ENCODE assay signal across 32 cellular contexts in genomic region chr7:55272328-55272727, GRCh38.
"Had no signal": no experiment of that assay in that cellular context is flagged by ENCODE, and none has a peak within 500 bp of the region (broad histone marks: within the 10 kb centered on the region; RNA-seq: fewer than 3 reads in every experiment).

No MANE protein-coding gene starts in this region.

- DNase-seq: activated CD4-positive, alpha-beta memory T cell treated with anti-CD3 and anti-CD28 coated beads for 36 hours; activated CD4-positive, alpha-beta T cell treated with anti-CD3 and anti-CD28 coated beads for 48 hours; activated CD8-positive, alpha-beta memory T cell treated with anti-CD3 and anti-CD28 coated beads, Interleukin-2, amount 50 U/mL, for 4 hours; activated gamma-delta T cell; activated naive CD4-positive, alpha-beta T cell treated with anti-CD3 and anti-CD28 coated beads, Interleukin-2, amount 10 ng/mL, durations not matched to agents 7 days and 5 days; activated naive CD8-positive, alpha-beta T cell treated with anti-CD3 and anti-CD28 coated beads, Interleukin-2, amount 10 ng/mL, durations not matched to agents 7 days and 5 days; activated T-cell treated with anti-CD3 and anti-CD28 coated beads, Interleukin-2, amount 50 U/mL, for 1 hour; brain microvascular endothelial cell; cortex of kidney; effector memory CD8-positive, alpha-beta T cell; erythroblast; gastrocnemius medialis; glutamatergic neuron; left cardiac atrium; midbrain; naive thymus-derived CD4-positive, alpha-beta T cell; nucleus accumbens; retina; stimulated activated CD4-positive, alpha-beta T cell treated with anti-CD3 and anti-CD28 coated beads, Interleukin-4, amount 100 ng/mL, for 24 hours; stimulated activated CD8-positive, alpha-beta memory T cell treated with anti-CD3 and anti-CD28 coated beads, Interleukin-4, amount 100 ng/mL, for 48 hours; stimulated activated naive B cell treated with anti-CD40 and anti-IgM and Interleukin-4, amounts not matched to agents 10 μg/mL and 1 μg/mL and 100 μg/mL, for 72 hours; stomach; T-helper 9 cell; thyroid gland; upper lobe of left lung; WERI-Rb-1 had no signal

- H3K4me3 ChIP-seq: gastrocnemius medialis, hepatocyte, pancreas, prostate gland, skin epidermis, stomach, thyroid gland, upper lobe of left lung had no signal

- H3K27me3 ChIP-seq: gastrocnemius medialis, hepatocyte, pancreas, thyroid gland, upper lobe of left lung had no signal

- ATAC-seq: activated CD4-positive, CD25-positive, alpha-beta regulatory T cell treated with anti-CD3 and anti-CD28 coated beads, Interleukin-2, amount 50 U/mL, for 24 hours; effector memory CD8-positive, alpha-beta T cell; gastrocnemius medialis; left cardiac atrium; naive thymus-derived CD4-positive, alpha-beta T cell; pancreas; sciatic nerve; stimulated activated naive B cell treated with anti-CD40 and anti-IgM and Interleukin-4, amounts not matched to agents 10 μg/mL and 1 μg/mL and 100 μg/mL, for 72 hours had no signal

- H3K36me3 ChIP-seq: brain microvascular endothelial cell, gastrocnemius medialis, pancreas, prostate gland, stomach, thyroid gland, upper lobe of left lung, WERI-Rb-1 had no signal
